In genomic region chr10:102245101-102245931, GRCh38 we compare ENCODE assay signal across 1 cellular context.
TF ChIP-seq lines count a peak whose summit lies in the region.

A gene with protein sequence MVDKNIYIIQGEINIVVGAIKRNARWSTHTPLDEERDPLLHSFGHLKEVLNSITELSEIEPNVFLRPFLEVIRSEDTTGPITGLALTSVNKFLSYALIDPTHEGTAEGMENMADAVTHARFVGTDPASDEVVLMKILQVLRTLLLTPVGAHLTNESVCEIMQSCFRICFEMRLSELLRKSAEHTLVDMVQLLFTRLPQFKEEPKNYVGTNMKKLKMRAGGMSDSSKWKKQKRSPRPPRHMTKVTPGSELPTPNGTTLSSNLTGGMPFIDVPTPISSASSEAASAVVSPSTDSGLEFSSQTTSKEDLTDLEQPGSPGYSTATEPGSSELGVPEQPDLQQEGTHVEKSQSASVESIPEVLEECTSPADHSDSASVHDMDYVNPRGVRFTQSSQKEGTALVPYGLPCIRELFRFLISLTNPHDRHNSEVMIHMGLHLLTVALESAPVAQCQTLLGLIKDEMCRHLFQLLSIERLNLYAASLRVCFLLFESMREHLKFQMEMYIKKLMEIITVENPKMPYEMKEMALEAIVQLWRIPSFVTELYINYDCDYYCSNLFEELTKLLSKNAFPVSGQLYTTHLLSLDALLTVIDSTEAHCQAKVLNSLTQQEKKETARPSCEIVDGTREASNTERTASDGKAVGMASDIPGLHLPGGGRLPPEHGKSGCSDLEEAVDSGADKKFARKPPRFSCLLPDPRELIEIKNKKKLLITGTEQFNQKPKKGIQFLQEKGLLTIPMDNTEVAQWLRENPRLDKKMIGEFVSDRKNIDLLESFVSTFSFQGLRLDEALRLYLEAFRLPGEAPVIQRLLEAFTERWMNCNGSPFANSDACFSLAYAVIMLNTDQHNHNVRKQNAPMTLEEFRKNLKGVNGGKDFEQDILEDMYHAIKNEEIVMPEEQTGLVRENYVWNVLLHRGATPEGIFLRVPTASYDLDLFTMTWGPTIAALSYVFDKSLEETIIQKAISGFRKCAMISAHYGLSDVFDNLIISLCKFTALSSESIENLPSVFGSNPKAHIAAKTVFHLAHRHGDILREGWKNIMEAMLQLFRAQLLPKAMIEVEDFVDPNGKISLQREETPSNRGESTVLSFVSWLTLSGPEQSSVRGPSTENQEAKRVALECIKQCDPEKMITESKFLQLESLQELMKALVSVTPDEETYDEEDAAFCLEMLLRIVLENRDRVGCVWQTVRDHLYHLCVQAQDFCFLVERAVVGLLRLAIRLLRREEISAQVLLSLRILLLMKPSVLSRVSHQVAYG (N-terminal part only) (plus strand): TSS chr10:102245532. CDS start chr10:102258939, 13,407 bp downstream.

TF ChIP-seq in K562, 482 proteins besides CTCF, POLR2A, EP300 and RAD21 (continued from another document and continues in another):
- TF ChIP-seq, protein P1, sequence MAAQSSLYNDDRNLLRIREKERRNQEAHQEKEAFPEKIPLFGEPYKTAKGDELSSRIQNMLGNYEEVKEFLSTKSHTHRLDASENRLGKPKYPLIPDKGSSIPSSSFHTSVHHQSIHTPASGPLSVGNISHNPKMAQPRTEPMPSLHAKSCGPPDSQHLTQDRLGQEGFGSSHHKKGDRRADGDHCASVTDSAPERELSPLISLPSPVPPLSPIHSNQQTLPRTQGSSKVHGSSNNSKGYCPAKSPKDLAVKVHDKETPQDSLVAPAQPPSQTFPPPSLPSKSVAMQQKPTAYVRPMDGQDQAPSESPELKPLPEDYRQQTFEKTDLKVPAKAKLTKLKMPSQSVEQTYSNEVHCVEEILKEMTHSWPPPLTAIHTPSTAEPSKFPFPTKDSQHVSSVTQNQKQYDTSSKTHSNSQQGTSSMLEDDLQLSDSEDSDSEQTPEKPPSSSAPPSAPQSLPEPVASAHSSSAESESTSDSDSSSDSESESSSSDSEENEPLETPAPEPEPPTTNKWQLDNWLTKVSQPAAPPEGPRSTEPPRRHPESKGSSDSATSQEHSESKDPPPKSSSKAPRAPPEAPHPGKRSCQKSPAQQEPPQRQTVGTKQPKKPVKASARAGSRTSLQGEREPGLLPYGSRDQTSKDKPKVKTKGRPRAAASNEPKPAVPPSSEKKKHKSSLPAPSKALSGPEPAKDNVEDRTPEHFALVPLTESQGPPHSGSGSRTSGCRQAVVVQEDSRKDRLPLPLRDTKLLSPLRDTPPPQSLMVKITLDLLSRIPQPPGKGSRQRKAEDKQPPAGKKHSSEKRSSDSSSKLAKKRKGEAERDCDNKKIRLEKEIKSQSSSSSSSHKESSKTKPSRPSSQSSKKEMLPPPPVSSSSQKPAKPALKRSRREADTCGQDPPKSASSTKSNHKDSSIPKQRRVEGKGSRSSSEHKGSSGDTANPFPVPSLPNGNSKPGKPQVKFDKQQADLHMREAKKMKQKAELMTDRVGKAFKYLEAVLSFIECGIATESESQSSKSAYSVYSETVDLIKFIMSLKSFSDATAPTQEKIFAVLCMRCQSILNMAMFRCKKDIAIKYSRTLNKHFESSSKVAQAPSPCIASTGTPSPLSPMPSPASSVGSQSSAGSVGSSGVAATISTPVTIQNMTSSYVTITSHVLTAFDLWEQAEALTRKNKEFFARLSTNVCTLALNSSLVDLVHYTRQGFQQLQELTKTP (IDR thresholded peaks at IDR 0.05; ENCODE audit: low read depth in 1 of 2, partially characterized antibody in 2 of 2), result no peak
- TF ChIP-seq TAF1 (IDR thresholded peaks at IDR 0.05; ENCODE audit: control insufficient read depth, extremely low read depth, insufficient read depth, low read length, severe bottlenecking), result peak; percentile 69
- TF ChIP-seq TCFL5 (CRISPR knock-in tag; conservative IDR thresholded peaks at IDR 0.05), result no peak
- no peak for TF ChIP-seq YBX1 (IDR thresholded peaks at IDR 0.05)
- TF ChIP-seq ZNF146 (CRISPR knock-in tag; IDR thresholded peaks at IDR 0.05; ENCODE audit: unreplicated experiment), result no peak
- TF ChIP-seq PRMT5 (CRISPR knock-in tag; IDR thresholded peaks at IDR 0.05), result no peak
- TF ChIP-seq, protein P2, sequence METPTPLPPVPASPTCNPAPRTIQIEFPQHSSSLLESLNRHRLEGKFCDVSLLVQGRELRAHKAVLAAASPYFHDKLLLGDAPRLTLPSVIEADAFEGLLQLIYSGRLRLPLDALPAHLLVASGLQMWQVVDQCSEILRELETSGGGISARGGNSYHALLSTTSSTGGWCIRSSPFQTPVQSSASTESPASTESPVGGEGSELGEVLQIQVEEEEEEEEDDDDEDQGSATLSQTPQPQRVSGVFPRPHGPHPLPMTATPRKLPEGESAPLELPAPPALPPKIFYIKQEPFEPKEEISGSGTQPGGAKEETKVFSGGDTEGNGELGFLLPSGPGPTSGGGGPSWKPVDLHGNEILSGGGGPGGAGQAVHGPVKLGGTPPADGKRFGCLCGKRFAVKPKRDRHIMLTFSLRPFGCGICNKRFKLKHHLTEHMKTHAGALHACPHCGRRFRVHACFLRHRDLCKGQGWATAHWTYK (CRISPR knock-in tag; IDR thresholded peaks at IDR 0.05), result no peak
- no peak for TF ChIP-seq SRSF9 (IDR thresholded peaks at IDR 0.05; ENCODE audit: borderline replicate concordance, low read depth, low read length)
- TF ChIP-seq HMG20A (CRISPR knock-in tag; conservative IDR thresholded peaks at IDR 0.05), result no peak
- no peak for TF ChIP-seq ZNF224 (CRISPR knock-in tag; IDR thresholded peaks at IDR 0.05)
- TF ChIP-seq ZNF41 (CRISPR knock-in tag; conservative IDR thresholded peaks at IDR 0.05), result no peak
- no peak for TF ChIP-seq ZNF518B (CRISPR knock-in tag; IDR thresholded peaks at IDR 0.05)
- TF ChIP-seq HDAC6 (IDR thresholded peaks at IDR 0.05; ENCODE audit: low read depth, low read length), result no peak
- no peak for TF ChIP-seq KLF16 (IDR thresholded peaks at IDR 0.05)
- TF ChIP-seq ZFP36 (IDR thresholded peaks at IDR 0.05; ENCODE audit: low read depth, low read length, partially characterized antibody), result no peak
- peak; percentile 67 for TF ChIP-seq MEIS2 (IDR thresholded peaks at IDR 0.05; ENCODE audit: partially characterized antibody)
- TF ChIP-seq, protein P3, sequence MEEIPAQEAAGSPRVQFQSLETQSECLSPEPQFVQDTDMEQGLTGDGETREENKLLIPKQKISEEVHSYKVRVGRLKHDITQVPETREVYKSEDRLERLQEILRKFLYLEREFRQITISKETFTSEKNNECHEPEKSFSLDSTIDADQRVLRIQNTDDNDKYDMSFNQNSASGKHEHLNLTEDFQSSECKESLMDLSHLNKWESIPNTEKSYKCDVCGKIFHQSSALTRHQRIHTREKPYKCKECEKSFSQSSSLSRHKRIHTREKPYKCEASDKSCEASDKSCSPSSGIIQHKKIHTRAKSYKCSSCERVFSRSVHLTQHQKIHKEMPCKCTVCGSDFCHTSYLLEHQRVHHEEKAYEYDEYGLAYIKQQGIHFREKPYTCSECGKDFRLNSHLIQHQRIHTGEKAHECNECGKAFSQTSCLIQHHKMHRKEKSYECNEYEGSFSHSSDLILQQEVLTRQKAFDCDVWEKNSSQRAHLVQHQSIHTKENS (CRISPR knock-in tag; IDR thresholded peaks at IDR 0.05), result no peak
- peak; percentile 74 for TF ChIP-seq RBM25 (IDR thresholded peaks at IDR 0.05; ENCODE audit: low read depth, low read length, severe bottlenecking)
- TF ChIP-seq TRIM24 (IDR thresholded peaks at IDR 0.05), result no peak
- TF ChIP-seq POLR2AphosphoS5 (IDR thresholded peaks at IDR 0.05; ENCODE audit: control insufficient read depth, insufficient read depth, low read depth, low read length), result peak; percentile 63; the same call in 1 of the 2 replicates
- no peak for TF ChIP-seq RHOXF2B (CRISPR knock-in tag; conservative IDR thresholded peaks at IDR 0.05)
- TF ChIP-seq ZNF699 (CRISPR knock-in tag; IDR thresholded peaks at IDR 0.05; ENCODE audit: insufficient replicate concordance), result no peak
- TF ChIP-seq, protein P4, sequence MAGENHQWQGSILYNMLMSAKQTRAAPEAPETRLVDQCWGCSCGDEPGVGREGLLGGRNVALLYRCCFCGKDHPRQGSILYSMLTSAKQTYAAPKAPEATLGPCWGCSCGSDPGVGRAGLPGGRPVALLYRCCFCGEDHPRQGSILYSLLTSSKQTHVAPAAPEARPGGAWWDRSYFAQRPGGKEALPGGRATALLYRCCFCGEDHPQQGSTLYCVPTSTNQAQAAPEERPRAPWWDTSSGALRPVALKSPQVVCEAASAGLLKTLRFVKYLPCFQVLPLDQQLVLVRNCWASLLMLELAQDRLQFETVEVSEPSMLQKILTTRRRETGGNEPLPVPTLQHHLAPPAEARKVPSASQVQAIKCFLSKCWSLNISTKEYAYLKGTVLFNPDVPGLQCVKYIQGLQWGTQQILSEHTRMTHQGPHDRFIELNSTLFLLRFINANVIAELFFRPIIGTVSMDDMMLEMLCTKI (IDR thresholded peaks at IDR 0.05; ENCODE audit: partially characterized antibody), result no peak
- TF ChIP-seq RCOR1 (IDR thresholded peaks at IDR 0.05; ENCODE audit: borderline replicate concordance in 1 of 2, low read depth in 2 of 2, low read length in 2 of 2), result no peak
- no peak for TF ChIP-seq ZNF445 (CRISPR knock-in tag; IDR thresholded peaks at IDR 0.05; ENCODE audit: low read depth)
- peak; percentile 74 for TF ChIP-seq SP2 (IDR thresholded peaks at IDR 0.05; ENCODE audit: extremely low read depth, low read depth, low read length, poor library complexity, severe bottlenecking)
- TF ChIP-seq HDAC2 (IDR thresholded peaks at IDR 0.05), result no peak
- TF ChIP-seq GABPA (tag; conservative IDR thresholded peaks at IDR 0.05; ENCODE audit: low read depth), result peak; percentile 55; the same call in 1 of the 2 replicates
- TF ChIP-seq ESRRB (CRISPR knock-in tag; IDR thresholded peaks at IDR 0.05; ENCODE audit: borderline replicate concordance), result no peak
- TF ChIP-seq IRF1 (CRISPR knock-in tag; IDR thresholded peaks at IDR 0.05; ENCODE audit: borderline replicate concordance), result no peak
- TF ChIP-seq ZNF274 (IDR thresholded peaks at IDR 0.05; ENCODE audit: borderline replicate concordance, low read depth, low read length), result no peak
- no peak for TF ChIP-seq CHD4 (IDR thresholded peaks at IDR 0.05; ENCODE audit: insufficient read depth, insufficient replicate concordance, low read depth, low read length, poor library complexity, severe bottlenecking)
- TF ChIP-seq ZNF124 (CRISPR knock-in tag; IDR thresholded peaks at IDR 0.05), result no peak
- TF ChIP-seq ADNP (tag; IDR thresholded peaks at IDR 0.05), result no peak
- TF ChIP-seq ZNF507 (tag; conservative IDR thresholded peaks at IDR 0.05), result no peak
- TF ChIP-seq BRF2 (IDR thresholded peaks at IDR 0.05; ENCODE audit: borderline replicate concordance, insufficient read depth, insufficient read length), result no peak
- no peak for TF ChIP-seq ELF2 (CRISPR knock-in tag; IDR thresholded peaks at IDR 0.05)
- no peak for TF ChIP-seq ETS2 (tag; IDR thresholded peaks at IDR 0.05; ENCODE audit: borderline replicate concordance, poor library complexity, severe bottlenecking)
- no peak for TF ChIP-seq ZNF586 (CRISPR knock-in tag; conservative IDR thresholded peaks at IDR 0.05)
- TF ChIP-seq THRA (IDR thresholded peaks at IDR 0.05), result no peak
- TF ChIP-seq EP400 (IDR thresholded peaks at IDR 0.05), result peak; percentile 97
- no peak for TF ChIP-seq BRD4 (IDR thresholded peaks at IDR 0.05)
- no peak for TF ChIP-seq ZNF561 (CRISPR knock-in tag; conservative IDR thresholded peaks at IDR 0.05)
- TF ChIP-seq PHB (CRISPR knock-in tag; IDR thresholded peaks at IDR 0.05), result no peak
